Comparison of ENCODE assay signal across 8 cellular contexts in genomic region chr15:41790756-41791546, GRCh38. TPM values are rescaled to one million over a fixed set of nuclear protein-coding genes. Genes with fewer than 3 reads are reported as not detected.
DNase-seq lines count a peak whose midpoint lies in the region; ATAC-seq, FAIRE-seq and TF ChIP-seq lines count a peak whose summit lies in the region.

No MANE protein-coding gene starts in this region.

- H4K91ac ChIP-seq in mesenchymal stem cell (ENCODE audit: low read length) = peak overlapping the region; percentile 34

- H3K18ac ChIP-seq in mesenchymal stem cell (ENCODE audit: low read depth in 1 of 2, low read length in 2 of 2) = peak overlapping the region; percentile 64 to 75

- no peak overlapping the region for H3K4me3 ChIP-seq in bronchial epithelial cell (ENCODE audit: low read depth, low read length)
- H3K4me3 ChIP-seq in mesenchymal stem cell (ENCODE audit: insufficient read depth in 1 of 2, low read depth in 1 of 2, low read length in 2 of 2) = no peak overlapping the region

- 5% methylated on average over 5 of the region's 5 CpGs for WGBS in mesenchymal stem cell

- peaks cover 12% of the 10 kb centered on the region for H3K4me1 ChIP-seq in mesenchymal stem cell (ENCODE audit: control insufficient read depth, insufficient read depth, low read depth, low read length)

- ATAC-seq in GM21529 (IDR thresholded peaks at IDR 0.05; ENCODE audit: unreplicated experiment) (no peak), HG03378 (IDR thresholded peaks at IDR 0.05; ENCODE audit: unreplicated experiment) (no peak)

- H3K27me3 ChIP-seq in bronchial epithelial cell (ENCODE audit: control insufficient read depth, insufficient read depth, low read length) (no peaks in the 10 kb centered on the region), mesenchymal stem cell (ENCODE audit: control insufficient read depth in 1 of 2, insufficient read depth in 1 of 2, low read length in 2 of 2) (no peaks in the 10 kb centered on the region)

- no peak overlapping the region for H3K14ac ChIP-seq in mesenchymal stem cell (ENCODE audit: low read length in 2 of 2)

- no peak overlapping the region for H3K23ac ChIP-seq in mesenchymal stem cell (ENCODE audit: low read length in 2 of 2)

- H3K4me2 ChIP-seq in mesenchymal stem cell (ENCODE audit: low read length, poor library complexity, severe bottlenecking) = no peak overlapping the region

- H2BK120ac ChIP-seq in mesenchymal stem cell (ENCODE audit: low read depth, low read length) = peak overlapping the region; percentile 39

- H3K36me3 ChIP-seq in KOPT-K1 (ENCODE audit: insufficient read depth, low read length) = no peaks in the 10 kb centered on the region
- H3K36me3 ChIP-seq in bronchial epithelial cell (ENCODE audit: control insufficient read depth, insufficient read depth, low read length) = peaks cover 3% of the 10 kb centered on the region
- H3K36me3 ChIP-seq in mesenchymal stem cell (ENCODE audit: control insufficient read depth in 1 of 2, insufficient read depth in 2 of 2, low read depth in 1 of 2, low read length in 2 of 2) = no peaks in the 10 kb centered on the region

- TF ChIP-seq CTCF in bronchial epithelial cell (IDR thresholded peaks at IDR 0.05; ENCODE audit: insufficient read depth, low read length, severe bottlenecking) = no peak

- peaks cover 21% of the 10 kb centered on the region for H3K79me1 ChIP-seq in mesenchymal stem cell (replicated peaks; ENCODE audit: low read length, poor library complexity, severe bottlenecking)

- peak overlapping the region; percentile 19 to 35 for H3K4ac ChIP-seq in mesenchymal stem cell (ENCODE audit: low read depth in 1 of 2, low read length in 2 of 2)

- no peaks in the 10 kb centered on the region for H3K9me3 ChIP-seq in KOPT-K1 (ENCODE audit: insufficient read depth, low read length, poor library complexity, severe bottlenecking)
- H3K9me3 ChIP-seq in mesenchymal stem cell (ENCODE audit: control insufficient read depth, low read length) = no peaks in the 10 kb centered on the region

- H2AFZ ChIP-seq in mesenchymal stem cell (ENCODE audit: low read depth, low read length) = no peak overlapping the region

- FAIRE-seq in bronchial epithelial cell (lab: Jason Lieb, UNC) = no peak

- H3K9ac ChIP-seq in mesenchymal stem cell (ENCODE audit: low read length) = peak overlapping the region; percentile 65

- peak overlapping the region; percentile 10 for H4K8ac ChIP-seq in mesenchymal stem cell (ENCODE audit: low read length)

- H2AK5ac ChIP-seq in mesenchymal stem cell (ENCODE audit: low read length, severe bottlenecking) = peak overlapping the region; percentile 1

- H2BK15ac ChIP-seq in mesenchymal stem cell (ENCODE audit: low read depth, poor library complexity, severe bottlenecking) = no peak overlapping the region

- H3K27ac ChIP-seq in KOPT-K1 (ENCODE audit: low read depth, low read length, poor library complexity, severe bottlenecking) = peak overlapping the region; percentile 73
- H3K27ac ChIP-seq in mesenchymal stem cell (ENCODE audit: low read length, poor library complexity, severe bottlenecking) = peak overlapping the region; percentile 18

- H2BK12ac ChIP-seq in mesenchymal stem cell (ENCODE audit: low read length in 2 of 2) = peak overlapping the region; percentile 44 to 82

- DNase-seq in AG20443 (ENCODE audit: low spot score) (peak; percentile 51), bronchial epithelial cell (ENCODE audit: low read depth) (peak; percentile 80), mesenchymal stem cell (peak; percentile 90), SHP77 (lab: John Stamatoyannopoulos, UW) (no peak)
- no peak for DNase-seq in activated CD4-positive, alpha-beta T cell treated with anti-CD3 and anti-CD28 coated beads, Interleukin-2, amount 50 U/mL, for 1 hour

- H2BK5ac ChIP-seq in mesenchymal stem cell (ENCODE audit: low read depth, low read length, poor library complexity, severe bottlenecking) = peak overlapping the region; percentile 45

RNA-seq across cellular contexts. Expression of gene MAPKBP1, which starts 16.7 kb away (rescaled TPM):
- 12.9 and 17.9 TPM in 2 replicates for total RNA-seq in bronchial epithelial cell
- 9.1 TPM for polyA plus RNA-seq in mesenchymal stem cell (2013, experiment 1 of 2)
- 8.2 TPM for polyA plus RNA-seq in mesenchymal stem cell (2013, experiment 2 of 2)

RNA-seq across cellular contexts. Expression of gene JMJD7, which starts 36.9 kb away (rescaled TPM):
- total RNA-seq in bronchial epithelial cell = 22.9 TPM in 2 replicates
- polyA plus RNA-seq in mesenchymal stem cell (2013, experiment 1 of 2) = 2.6 TPM
- 2.5 TPM for polyA plus RNA-seq in mesenchymal stem cell (2013, experiment 2 of 2)

RNA-seq across cellular contexts. Expression of gene PLA2G4B, which starts 47.7 kb away (rescaled TPM):
- total RNA-seq in bronchial epithelial cell = 8.2 and 42.6 TPM in 2 replicates
- polyA plus RNA-seq in mesenchymal stem cell (2013, experiment 1 of 2) = 3.3 TPM
- polyA plus RNA-seq in mesenchymal stem cell (2013, experiment 2 of 2) = 2.0 TPM

Comparison
In these comparisons a context has a peak if more than half of its experiments do, and no peak if none do; other contexts are left out.
1. DNase-seq: peak in AG20443 (single experiment), bronchial epithelial cell (single experiment) and mesenchymal stem cell (single experiment); none in SHP77 (0 of 2) and activated CD4-positive, alpha-beta T cell treated with anti-CD3 and anti-CD28 coated beads, Interleukin-2, amount 50 U/mL, for 1 hour (single experiment).